ENCODE assay signal across 8 cellular contexts in genomic region chr10:134205-134742, GRCh38. TPM values are rescaled to one million over a fixed set of nuclear protein-coding genes. Genes with fewer than 3 reads are reported as not detected.
DNase-seq lines count a peak whose midpoint lies in the region; ATAC-seq and TF ChIP-seq lines count a peak whose summit lies in the region.

No MANE protein-coding gene starts in this region.

- peak overlapping the region; percentile 85 to 94 (median 89) for H3K4me3 Mint-ChIP-seq in immature natural killer cell

- peaks cover 17% of the 10 kb centered on the region for H3K4me1 ChIP-seq in cardiac muscle cell (ENCODE audit: low read depth)

- H3K9me3 Mint-ChIP-seq in immature natural killer cell: no peaks in the 10 kb centered on the region

- peak overlapping the region; percentile 82 to 91 (median 90) for H3K27ac Mint-ChIP-seq in immature natural killer cell

- no peak for TF ChIP-seq CTCF in cardiac muscle cell (IDR thresholded peaks at IDR 0.05; ENCODE audit: low read depth, low read length)

- H3K9me3 ChIP-seq in cardiac muscle cell (ENCODE audit: low read depth): no peaks in the 10 kb centered on the region

- H3K27me3 Mint-ChIP-seq in immature natural killer cell (ENCODE audit: low read depth in 3 of 3): peaks cover 1 to 8% (median 5%) of the 10 kb centered on the region in 3 donors

- peaks cover 24 to 44% of the 10 kb centered on the region in 2 donors for H3K4me1 Mint-ChIP-seq in immature natural killer cell

- ATAC-seq in HG02571 (IDR thresholded peaks at IDR 0.05; ENCODE audit: unreplicated experiment): peak; percentile 9

- peak in 1 of 2 donors; percentile 43 for DNase-seq in cardiac muscle cell (ENCODE audit: low read depth in 1 of 2, low spot score in 1 of 2)
- no peak for DNase-seq in cardiac septum (ENCODE audit: low spot score)
- DNase-seq in NCI-H128 (lab: John Stamatoyannopoulos, UW; ENCODE audit: unreplicated experiment): peak; percentile 7
- DNase-seq in immature natural killer cell: no peak
- peak; percentile 0 to 25 (median 8) for DNase-seq in stimulated activated CD4-positive, alpha-beta T cell treated with anti-CD3 and anti-CD28 coated beads, TNF-alpha, amount 100 ng/mL, for 4 hours (ENCODE audit: low read depth in 3 of 3)
- DNase-seq in NOMO-1 treated with dmso at 0.1 percent for 144 hours (lab: John Stamatoyannopoulos, UW; ENCODE audit: unreplicated experiment): no peak

- intact Hi-C loops in cardiac septum (cut with DNase I): no loop called here

- no peaks in the 10 kb centered on the region for H3K36me3 ChIP-seq in cardiac muscle cell

- peak overlapping the region; percentile 99 for H3K27ac ChIP-seq in cardiac muscle cell
- H3K27ac ChIP-seq in angular gyrus (ENCODE audit: low read depth, low read length): peak overlapping the region; percentile 16

- peak overlapping the region; percentile 85 for H3K4me3 ChIP-seq in cardiac muscle cell

- H3K27me3 ChIP-seq in cardiac muscle cell: no peaks in the 10 kb centered on the region

- no peaks in the 10 kb centered on the region for H3K36me3 Mint-ChIP-seq in immature natural killer cell

RNA-seq across cellular contexts. Expression of gene ZMYND11, which starts 1.0 kb away (rescaled TPM):
- total RNA-seq in cardiac muscle cell (58.7 and 65.8 TPM in 2 replicates), cardiac septum (90.6 TPM)
- polyA plus RNA-seq in cardiac muscle cell (34.3 and 51.9 TPM in 2 replicates), immature natural killer cell (10 to 100 TPM; 24.4 to 58.9 (median 29.4) TPM)

Comparison
In these comparisons a context has a peak if more than half of its experiments do, and no peak if none do; other contexts are left out.
1. DNase-seq: peak in NCI-H128 (single experiment) and stimulated activated CD4-positive, alpha-beta T cell treated with anti-CD3 and anti-CD28 coated beads, TNF-alpha, amount 100 ng/mL, for 4 hours (3 of 3); none in cardiac septum (single experiment), immature natural killer cell (0 of 3) and NOMO-1 treated with dmso at 0.1 percent for 144 hours (single experiment).